Comparison of ENCODE assay signal across 1 cellular context in genomic region chr6:33301877-33302276, GRCh38.
TF ChIP-seq lines count a peak whose summit lies in the region.

No MANE protein-coding gene starts in this region.

TF ChIP-seq in GM12891, 5 proteins besides CTCF, POLR2A, EP300 and RAD21:
- TF ChIP-seq TAF1 (IDR thresholded peaks at IDR 0.05; ENCODE audit: low read depth, low read length) (no peak), PAX5 (IDR thresholded peaks at IDR 0.05; ENCODE audit: insufficient read depth, low read length, severe bottlenecking) (no peak)
